9 cellular contexts compared by ENCODE assay signal in genomic region chr11:65501005-65501529, GRCh38. TPM values are rescaled to one million over a fixed set of nuclear protein-coding genes. Genes with fewer than 3 reads are reported as not detected.
DNase-seq lines count a peak whose midpoint lies in the region; ATAC-seq and TF ChIP-seq lines count a peak whose summit lies in the region.
"Had no signal": no experiment of that assay in that cellular context is flagged by ENCODE, and none has a peak within 500 bp of the region (broad histone marks: within the 10 kb centered on the region; RNA-seq: fewer than 3 reads in every experiment).

No MANE protein-coding gene starts in this region.

- peak overlapping the region; percentile 100 for H3K9ac ChIP-seq in BLaER1
- H3K9ac ChIP-seq in muscle layer of colon (ENCODE audit: low read length), result peak overlapping the region; percentile 100

- H3K4me3 Mint-ChIP-seq in activated CD8-positive, alpha-beta memory T cell treated with anti-CD3 and anti-CD28 coated beads, Interleukin-2, amount 10 ng/mL, durations not matched to agents 7 days and 5 days, result no peak overlapping the region
- no peak overlapping the region for H3K4me3 Mint-ChIP-seq in Calu3 (ENCODE audit: low read depth, unreplicated experiment)
- H3K4me3 Mint-ChIP-seq: stimulated activated effector memory CD8-positive, alpha-beta T cell treated with anti-CD3 and anti-CD28 coated beads, Interleukin-12 subunit alpha, Interleukin-12 subunit beta, amount 100 ng/mL, for 72 hours had no signal

- no peak for TF ChIP-seq CTCF in Calu3 (IDR thresholded peaks at IDR 0.05; ENCODE audit: unreplicated experiment)

- intact Hi-C loops in Calu3 (cut with micrococcal nuclease; ENCODE audit: unreplicated experiment), result loop anchor here (1.0 kb wide), 1 partner anchor 77 kb away; no protein-coding TSS in a partner anchor

- H3K36me3 ChIP-seq in BLaER1 (peaks cover 59% of the 10 kb centered on the region), KOPT-K1 (ENCODE audit: insufficient read depth, low read length) (peaks cover 64% of the 10 kb centered on the region), muscle layer of colon (ENCODE audit: insufficient read depth, low read length) (peaks cover 56% of the 10 kb centered on the region)

- peaks cover 27% of the 10 kb centered on the region for H3K36me3 Mint-ChIP-seq in activated CD8-positive, alpha-beta memory T cell treated with anti-CD3 and anti-CD28 coated beads, Interleukin-2, amount 10 ng/mL, durations not matched to agents 7 days and 5 days
- H3K36me3 Mint-ChIP-seq in Calu3 (ENCODE audit: insufficient read depth, unreplicated experiment), result no peaks in the 10 kb centered on the region
- H3K36me3 Mint-ChIP-seq: stimulated activated effector memory CD8-positive, alpha-beta T cell treated with anti-CD3 and anti-CD28 coated beads, Interleukin-12 subunit alpha, Interleukin-12 subunit beta, amount 100 ng/mL, for 72 hours had no signal

- H3K9me3 ChIP-seq in BLaER1 (no peaks in the 10 kb centered on the region), KOPT-K1 (ENCODE audit: insufficient read depth, low read length, poor library complexity, severe bottlenecking) (no peaks in the 10 kb centered on the region), muscle layer of colon (ENCODE audit: low read length) (no peaks in the 10 kb centered on the region)

- H3K27me3 ChIP-seq in BLaER1 (no peaks in the 10 kb centered on the region), muscle layer of colon (ENCODE audit: control insufficient read depth in 1 of 2, insufficient read depth in 2 of 2, low read length in 2 of 2) (no peaks in the 10 kb centered on the region)

- peaks cover 68% of the 10 kb centered on the region for H4K20me1 ChIP-seq in BLaER1

- H3K27ac ChIP-seq in BLaER1, result peak overlapping the region; percentile 100
- H3K27ac ChIP-seq in KOPT-K1 (ENCODE audit: low read depth, low read length, poor library complexity, severe bottlenecking), result peak overlapping the region; percentile 100
- H3K27ac ChIP-seq in cingulate gyrus (ENCODE audit: low read depth, low read length), result peak overlapping the region; percentile 100
- peak overlapping the region; percentile 98 for H3K27ac ChIP-seq in muscle layer of colon (ENCODE audit: low read depth, low read length)

- no peak for DNase-seq in activated CD8-positive, alpha-beta memory T cell treated with anti-CD3 and anti-CD28 coated beads, Interleukin-2, amount 10 ng/mL, durations not matched to agents 7 days and 5 days
- no peak for DNase-seq in Calu3
- DNase-seq in NCI-H1092 treated with DMSO at 0.1 percent for 48 hours (lab: John Stamatoyannopoulos, UW), result no peak

- no peak for ATAC-seq in activated CD8-positive, alpha-beta memory T cell treated with anti-CD3 and anti-CD28 coated beads, Interleukin-2, amount 10 ng/mL, durations not matched to agents 7 days and 5 days
- no peak for ATAC-seq in HG03378 (IDR thresholded peaks at IDR 0.05; ENCODE audit: unreplicated experiment)
- ATAC-seq: stimulated activated effector memory CD8-positive, alpha-beta T cell treated with anti-CD3 and anti-CD28 coated beads, Interleukin-12 subunit alpha, Interleukin-12 subunit beta, amount 100 ng/mL, for 72 hours had no signal

- BruUV-seq in Calu3 (replicated peaks; lab: Mats Ljungman, UMichigan), result no TSS peak

- H3K9me3 Mint-ChIP-seq in activated CD8-positive, alpha-beta memory T cell treated with anti-CD3 and anti-CD28 coated beads, Interleukin-2, amount 10 ng/mL, durations not matched to agents 7 days and 5 days (ENCODE audit: low read depth), result no peaks in the 10 kb centered on the region
- no peaks in the 10 kb centered on the region for H3K9me3 Mint-ChIP-seq in Calu3 (ENCODE audit: low read depth, unreplicated experiment)
- H3K9me3 Mint-ChIP-seq: stimulated activated effector memory CD8-positive, alpha-beta T cell treated with anti-CD3 and anti-CD28 coated beads, Interleukin-12 subunit alpha, Interleukin-12 subunit beta, amount 100 ng/mL, for 72 hours had no signal

- peak overlapping the region; percentile 93 for H3K4me2 ChIP-seq in BLaER1

- H3K4me1 Mint-ChIP-seq in activated CD8-positive, alpha-beta memory T cell treated with anti-CD3 and anti-CD28 coated beads, Interleukin-2, amount 10 ng/mL, durations not matched to agents 7 days and 5 days, result peaks cover 38% of the 10 kb centered on the region
- peaks cover 15% of the 10 kb centered on the region for H3K4me1 Mint-ChIP-seq in Calu3 (ENCODE audit: low read depth, unreplicated experiment)

- H3K4me3 ChIP-seq in BLaER1 (peak overlapping the region; percentile 83), muscle layer of colon (ENCODE audit: low read depth in 1 of 2, low read length in 2 of 2) (peak overlapping the region; percentile 97)

- no peak overlapping the region for H3K27ac Mint-ChIP-seq in activated CD8-positive, alpha-beta memory T cell treated with anti-CD3 and anti-CD28 coated beads, Interleukin-2, amount 10 ng/mL, durations not matched to agents 7 days and 5 days
- no peak overlapping the region for H3K27ac Mint-ChIP-seq in Calu3 (ENCODE audit: unreplicated experiment)
- H3K27ac Mint-ChIP-seq: stimulated activated effector memory CD8-positive, alpha-beta T cell treated with anti-CD3 and anti-CD28 coated beads, Interleukin-12 subunit alpha, Interleukin-12 subunit beta, amount 100 ng/mL, for 72 hours had no signal

- CTCF ChIA-PET in activated CD8-positive, alpha-beta memory T cell treated with anti-CD3 and anti-CD28 coated beads, Interleukin-2, amount 10 ng/mL, durations not matched to agents 7 days and 5 days (lab: Charles Lee), result interaction anchor here (1.2 to 19.1 kb wide), 4 partner anchors 9 to 82 kb away, joined by 3 to 489 read pairs (median 58); partner anchors contain the start of gene NEAT1
- CTCF ChIA-PET in Calu3 (lab: Charles Lee), result interaction anchor here (1.2 kb wide), 1 partner anchor 114 kb away, joined by 4 read pairs; no protein-coding TSS in a partner anchor

- H3K4me1 ChIP-seq in BLaER1 (peaks cover 30% of the 10 kb centered on the region), muscle layer of colon (ENCODE audit: insufficient read depth, low read length) (peaks cover 30% of the 10 kb centered on the region)

- H3K27me3 Mint-ChIP-seq in activated CD8-positive, alpha-beta memory T cell treated with anti-CD3 and anti-CD28 coated beads, Interleukin-2, amount 10 ng/mL, durations not matched to agents 7 days and 5 days, result peaks cover 6% of the 10 kb centered on the region
- H3K27me3 Mint-ChIP-seq in Calu3 (ENCODE audit: unreplicated experiment), result no peaks in the 10 kb centered on the region

RNA-seq across cellular contexts. Expression of gene MALAT1, which starts 2.2 kb away (rescaled TPM):
- 1,000 to 10,000 TPM; 4,026 to 5,234 TPM for total RNA-seq in activated CD8-positive, alpha-beta memory T cell treated with anti-CD3 and anti-CD28 coated beads, Interleukin-2, amount 10 ng/mL, durations not matched to agents 7 days and 5 days
- total RNA-seq in Calu3 (2022), result 8,437 and 9,950 TPM in 2 replicates

RNA-seq across cellular contexts. Expression of gene SCYL1, which starts 23.8 kb away (rescaled TPM):
- 10 to 100 TPM; 68.0 to 76.7 TPM for total RNA-seq in activated CD8-positive, alpha-beta memory T cell treated with anti-CD3 and anti-CD28 coated beads, Interleukin-2, amount 10 ng/mL, durations not matched to agents 7 days and 5 days
- 47.8 and 53.6 TPM in 2 replicates for total RNA-seq in Calu3 (2022)

RNA-seq across cellular contexts. Expression of gene LTBP3, which starts 57.1 kb away (rescaled TPM):
- 10 to 100 TPM; 46.2 to 46.8 TPM for total RNA-seq in activated CD8-positive, alpha-beta memory T cell treated with anti-CD3 and anti-CD28 coated beads, Interleukin-2, amount 10 ng/mL, durations not matched to agents 7 days and 5 days
- 166 and 169 TPM in 2 replicates for total RNA-seq in Calu3 (2022)
